20 cellular contexts compared by ENCODE assay signal in genomic region chr11:15975742-15976141, GRCh38.
DNase-seq lines count a peak whose midpoint lies in the region; ATAC-seq, FAIRE-seq and TF ChIP-seq lines count a peak whose summit lies in the region.
"Had no signal": no experiment of that assay in that cellular context is flagged by ENCODE, and none has a peak within 500 bp of the region (broad histone marks: within the 10 kb centered on the region; RNA-seq: fewer than 3 reads in every experiment).

No MANE protein-coding gene starts in this region.

- no peak overlapping the region for H3K4me3 ChIP-seq in SJSA1
- H3K4me3 ChIP-seq in K562, result no peak overlapping the region
- no peak overlapping the region for H3K4me3 ChIP-seq in right lobe of liver
- H3K4me3 ChIP-seq in tibial artery, result no peak overlapping the region
- H3K4me3 ChIP-seq: GM23338 had no signal

- no peak overlapping the region for H3K4me2 ChIP-seq in K562 (ENCODE audit: insufficient read depth, low read length)
- H3K4me2 ChIP-seq: GM23338 had no signal

- peak overlapping the region; percentile 80 for H3K27ac ChIP-seq in SJSA1
- H3K27ac ChIP-seq in K562 (ENCODE audit: extremely low read depth, low read depth, low read length), result no peak overlapping the region
- peak overlapping the region in 1 of 3 donors; percentile 38 for H3K27ac ChIP-seq in right lobe of liver
- H3K27ac ChIP-seq in tibial artery, result peak overlapping the region; percentile 5 to 17
- H3K27ac ChIP-seq: C4-2B had no signal

- peak overlapping the region; percentile 11; the same call in 1 of the 2 replicates for H2AFZ ChIP-seq in K562 (ENCODE audit: low read depth, low read length)
- H2AFZ ChIP-seq: GM23338 had no signal

- WGBS in K562 (ENCODE audit: insufficient coverage, low coverage, missing lambda C conversion rate), result 28% methylated on average over 2 of the region's 2 CpGs
- 49% methylated on average over 2 of the region's 2 CpGs for WGBS in right lobe of liver (ENCODE audit: insufficient coverage, low coverage, low lambda C conversion rate, missing lambda C conversion rate)

- no peak for FAIRE-seq in K562 (lab: Jason Lieb, UNC)
- FAIRE-seq: A204.1, GM18507, H54, HTR-8/SVneo had no signal

- H3K9ac ChIP-seq in K562 (ENCODE audit: insufficient read depth in 1 of 2, low read depth in 2 of 2, low read length in 2 of 2), result no peak overlapping the region

- TF ChIP-seq POLR2A in K562 (conservative IDR thresholded peaks at IDR 0.05) (no peak), right lobe of liver (IDR thresholded peaks at IDR 0.05) (no peak)

- no peak overlapping the region for H3K27ac Mint-ChIP-seq in activated naive CD8-positive, alpha-beta T cell treated with anti-CD3 and anti-CD28 coated beads, Interleukin-2, amount 50 U/mL, for 24 hours
- H3K27ac Mint-ChIP-seq: CD4-positive, alpha-beta T cell; GM23338 had no signal

- no TSS peak for BruUV-seq in K562 (replicated peaks; lab: Mats Ljungman, UMichigan)

- H3K36me3 ChIP-seq in SJSA1 (no peaks in the 10 kb centered on the region), K562 (ENCODE audit: control insufficient read depth, insufficient read depth, low read length) (no peaks in the 10 kb centered on the region), right lobe of liver (no peaks in the 10 kb centered on the region), tibial artery (no peaks in the 10 kb centered on the region)

- H3K4me1 ChIP-seq in SJSA1 (replicated peaks) (peaks cover 28% of the 10 kb centered on the region), K562 (replicated peaks in 1 of 2; ENCODE audit: control insufficient read depth in 2 of 2, insufficient read depth in 2 of 2, low read length in 2 of 2) (peaks cover 4 to 16% of the 10 kb centered on the region in 2 experiments; a peak in 3 of 5 replicates), right lobe of liver (peaks cover 0 to 7% (median 0%) of the 10 kb centered on the region in 4 donors), tibial artery (peaks cover 0 to 14% (median 0%) of the 10 kb centered on the region in 4 donors)

- CTCF ChIA-PET in K562 (lab: Yijun Ruan, JAX; ENCODE audit: low intra/inter-chr PET ratio), result no interaction called here

- intact Hi-C loops in K562 (cut with micrococcal nuclease), result no loop called here
- intact Hi-C loops in right lobe of liver (cut with DNase I), result no loop called here
- intact Hi-C loops in tibial artery (cut with DNase I; ENCODE audit: low total_unique reads), result no loop called here

- ATAC-seq in K562 (no peak; the same call in 1 of the 3 replicates), right lobe of liver (peak in 3 of 4 donors; percentile 32 to 53 (median 34))
- no peak for ATAC-seq in activated naive CD8-positive, alpha-beta T cell treated with anti-CD3 and anti-CD28 coated beads, Interleukin-2, amount 50 U/mL, for 24 hours
- ATAC-seq: GM23338 had no signal

- no peaks in the 10 kb centered on the region for H4K20me1 ChIP-seq in K562 (replicated peaks; ENCODE audit: control insufficient read depth, insufficient read depth, low read length)

- H3K4me3 Mint-ChIP-seq in activated naive CD8-positive, alpha-beta T cell treated with anti-CD3 and anti-CD28 coated beads, Interleukin-2, amount 50 U/mL, for 24 hours, result no peak overlapping the region
- H3K4me3 Mint-ChIP-seq: CD4-positive, alpha-beta T cell; GM23338 had no signal

- no peaks in the 10 kb centered on the region for H3K36me3 Mint-ChIP-seq in activated naive CD8-positive, alpha-beta T cell treated with anti-CD3 and anti-CD28 coated beads, Interleukin-2, amount 50 U/mL, for 24 hours (ENCODE audit: low read depth)

- H3K9me1 ChIP-seq in K562 (ENCODE audit: control insufficient read depth, insufficient read depth, low read length), result no peaks in the 10 kb centered on the region

- no peaks in the 10 kb centered on the region for H3K27me3 Mint-ChIP-seq in activated naive CD8-positive, alpha-beta T cell treated with anti-CD3 and anti-CD28 coated beads, Interleukin-2, amount 50 U/mL, for 24 hours
- H3K27me3 Mint-ChIP-seq: CD4-positive, alpha-beta T cell had no signal

- H3K4me1 Mint-ChIP-seq in activated naive CD8-positive, alpha-beta T cell treated with anti-CD3 and anti-CD28 coated beads, Interleukin-2, amount 50 U/mL, for 24 hours, result no peaks in the 10 kb centered on the region
- H3K4me1 Mint-ChIP-seq: GM23338 had no signal

- H3K27me3 ChIP-seq in SJSA1 (replicated peaks), result no peaks in the 10 kb centered on the region
- no peaks in the 10 kb centered on the region for H3K27me3 ChIP-seq in K562 (ENCODE audit: control insufficient read depth in 2 of 2, insufficient read depth in 2 of 2, low read length in 2 of 2)
- no peaks in the 10 kb centered on the region for H3K27me3 ChIP-seq in right lobe of liver
- no peaks in the 10 kb centered on the region for H3K27me3 ChIP-seq in tibial artery

- no peak for TF ChIP-seq CTCF in K562 (IDR thresholded peaks at IDR 0.05 in 2 of 3, conservative IDR thresholded peaks at IDR 0.05 in 1 of 3; ENCODE audit: insufficient read depth in 2 of 3, low read depth in 1 of 3, low read length in 3 of 3)
- no peak for TF ChIP-seq CTCF in right lobe of liver (IDR thresholded peaks at IDR 0.05)
- no peak for TF ChIP-seq CTCF in tibial artery (IDR thresholded peaks at IDR 0.05)

- no peak for TF ChIP-seq EP300 in K562 (IDR thresholded peaks at IDR 0.05; ENCODE audit: low read length)

- in situ Hi-C loops in K562 (cut with MboI), result no loop called here

- TF ChIP-seq RAD21 in K562 (CRISPR knock-in tag; conservative IDR thresholded peaks at IDR 0.05 in 1 of 2, IDR thresholded peaks at IDR 0.05 in 1 of 2), result no peak

- POLR2A ChIA-PET in K562 (lab: Yijun Ruan, JAX), result interaction anchor here (0.9 kb wide), 1 partner anchor 10 kb away, joined by 4 read pairs; no protein-coding TSS in a partner anchor

- H3K9me3 Mint-ChIP-seq in activated naive CD8-positive, alpha-beta T cell treated with anti-CD3 and anti-CD28 coated beads, Interleukin-2, amount 50 U/mL, for 24 hours, result no peaks in the 10 kb centered on the region
- H3K9me3 Mint-ChIP-seq: CD4-positive, alpha-beta T cell; GM23338 had no signal

- DNase-seq in SJSA1 (ENCODE audit: low read depth in 1 of 2, low spot score in 2 of 2), result peak in 1 of 2 experiments; percentile 75
- DNase-seq in K562 (ENCODE audit: extremely low read depth in 1 of 4, low spot score in 3 of 4), result no peak
- DNase-seq in right lobe of liver, result no peak
- DNase-seq in tibial artery, result no peak
- DNase-seq in NK-92 (lab: John Stamatoyannopoulos, UW; ENCODE audit: unreplicated experiment), result no peak
- no peak for DNase-seq in COR-L47 (lab: John Stamatoyannopoulos, UW)
- DNase-seq in activated naive CD8-positive, alpha-beta T cell treated with anti-CD3 and anti-CD28 coated beads, Interleukin-2, amount 50 U/mL, for 24 hours, result no peak
- DNase-seq: ACHN; AML-193; CD4-positive, alpha-beta T cell; DMS153; DMS79; GDM1; HCEC 1CT had no signal

- no peaks in the 10 kb centered on the region for H3K79me2 ChIP-seq in K562 (ENCODE audit: control insufficient read depth, insufficient read depth, low read length)

- no peaks in the 10 kb centered on the region for H3K9me3 ChIP-seq in SJSA1 (replicated peaks)
- no peaks in the 10 kb centered on the region for H3K9me3 ChIP-seq in K562 (replicated peaks; ENCODE audit: control insufficient read depth, insufficient read depth, low read depth, low read length)
- no peaks in the 10 kb centered on the region for H3K9me3 ChIP-seq in right lobe of liver
- H3K9me3 ChIP-seq in tibial artery, result no peaks in the 10 kb centered on the region

TF ChIP-seq in K562, 482 proteins besides CTCF, POLR2A, EP300 and RAD21:
- TF ChIP-seq GTF2E2 (tag; IDR thresholded peaks at IDR 0.05) (no peak), SRSF7 (optimal IDR thresholded peaks at IDR 0.05; ENCODE audit: low read depth, low read length) (no peak), PCBP1 (IDR thresholded peaks at IDR 0.05; ENCODE audit: low read depth, low read length, poor library complexity, severe bottlenecking) (no peak), BMI1 (IDR thresholded peaks at IDR 0.05; ENCODE audit: low read length) (no peak)

Comparison
In these comparisons a context has a peak if more than half of its experiments do, and no peak if none do; other contexts are left out.
1. ATAC-seq: peak in right lobe of liver (3 of 4); none in K562 (single experiment) and activated naive CD8-positive, alpha-beta T cell treated with anti-CD3 and anti-CD28 coated beads, Interleukin-2, amount 50 U/mL, for 24 hours (single experiment).